Comparison of ENCODE assay signal across 14 cellular contexts in genomic region chr13:41075485-41075884, GRCh38. TPM values are rescaled to one million over a fixed set of nuclear protein-coding genes. Genes with fewer than 3 reads are reported as not detected.
A peak's percentile ranks its signal among the peaks of the same experiment; 100 is the strongest.
DNase-seq lines count a peak whose midpoint lies in the region; ATAC-seq, FAIRE-seq and TF ChIP-seq lines count a peak whose summit lies in the region.
"Had no signal": no experiment of that assay in that cellular context is flagged by ENCODE, and none has a peak within 500 bp of the region (broad histone marks: within the 10 kb centered on the region; RNA-seq: fewer than 3 reads in every experiment).

No MANE protein-coding gene starts in this region.

- TF ChIP-seq EP300 in HepG2 (IDR thresholded peaks at IDR 0.05; ENCODE audit: low read depth in 2 of 2, low read length in 2 of 2) = no peak
- TF ChIP-seq EP300 in HepG2 (CRISPR knock-in tag; IDR thresholded peaks at IDR 0.05; ENCODE audit: borderline replicate concordance) = no peak
- no peak for TF ChIP-seq EP300 in GM12878 (IDR thresholded peaks at IDR 0.05; ENCODE audit: borderline replicate concordance in 1 of 2, control insufficient read depth in 1 of 2, low read depth in 2 of 2, low read length in 2 of 2)

- no peaks in the 10 kb centered on the region for H3K79me2 ChIP-seq in HepG2 (ENCODE audit: insufficient read depth, low read length)
- no peaks in the 10 kb centered on the region for H3K79me2 ChIP-seq in GM12878 (ENCODE audit: control insufficient read depth, insufficient read depth, low read length)

- no peak overlapping the region for H3K4me2 ChIP-seq in HepG2 (ENCODE audit: low read depth, low read length)
- no peak overlapping the region for H3K4me2 ChIP-seq in GM12878 (ENCODE audit: control insufficient read depth, insufficient read depth)

- H3K27ac ChIP-seq in right lobe of liver (no peak overlapping the region), HepG2 (ENCODE audit: extremely low read length, insufficient read depth, low read length) (no peak overlapping the region), GM12878 (ENCODE audit: control insufficient read depth, insufficient read depth) (no peak overlapping the region), kidney (ENCODE audit: low read depth in 2 of 2, low read length in 2 of 2) (no peak overlapping the region)

- intact Hi-C loops in right lobe of liver (cut with DNase I) = loop anchor here (10.0 kb wide), 1 partner anchor 149 kb away; no protein-coding TSS in a partner anchor
- intact Hi-C loops in HepG2 (cut with micrococcal nuclease; ENCODE audit: unreplicated experiment) = loop anchor here (1.0 to 10.0 kb wide), 4 partner anchors 57 to 577 kb away; partner anchors contain the start of genes KBTBD6 and KBTBD7
- intact Hi-C loops in GM12878 (cut with micrococcal nuclease; ENCODE audit: unreplicated experiment) = loop anchor here (1.0 kb wide), 1 partner anchor 147 kb away; no protein-coding TSS in a partner anchor
- intact Hi-C loops in kidney (cut with DNase I) = no loop called here

- no peak for TF ChIP-seq CTCF in right lobe of liver (IDR thresholded peaks at IDR 0.05)
- TF ChIP-seq CTCF in HepG2 (CRISPR knock-in tag; IDR thresholded peaks at IDR 0.05) = no peak
- TF ChIP-seq CTCF in GM12878 (IDR thresholded peaks at IDR 0.05 in 2 of 3, conservative IDR thresholded peaks at IDR 0.05 in 1 of 3; ENCODE audit: control insufficient read depth in 2 of 3, extremely low read depth in 1 of 3, insufficient read depth in 1 of 3, low read depth in 3 of 3, low read length in 3 of 3) = no peak
- TF ChIP-seq CTCF in kidney (IDR thresholded peaks at IDR 0.05; ENCODE audit: borderline replicate concordance, extremely low read depth, insufficient read depth) = no peak

- RAD21 ChIA-PET in GM12878 (lab: Charles Lee; ENCODE audit: unreplicated experiment) = no interaction called here

- in situ Hi-C loops in HepG2 (cut with HindIII; ENCODE audit: extremely low pct_ligation_motif_present, low pct_unique_long_range_greater_than_20kb) (no loop called here), GM12878 (cut with MboI) (no loop called here)

- no peak for TF ChIP-seq RAD21 in HepG2 (CRISPR knock-in tag; IDR thresholded peaks at IDR 0.05)
- TF ChIP-seq RAD21 in GM12878 (IDR thresholded peaks at IDR 0.05; ENCODE audit: insufficient read depth, low read depth, low read length) = no peak

- ATAC-seq in right lobe of liver = peak in 3 of 4 donors; percentile 9 to 55 (median 20)
- ATAC-seq in HepG2 = no peak
- no peak for ATAC-seq in GM12878
- no peak for ATAC-seq in GM18511 (IDR thresholded peaks at IDR 0.05; ENCODE audit: unreplicated experiment)
- ATAC-seq in activated CD8-positive, alpha-beta T cell treated with anti-CD3 and anti-CD28 coated beads, Interleukin-2, amount 10 ng/mL, durations not matched to agents 7 days and 5 days = no peak

- no peaks in the 10 kb centered on the region for H3K9me3 Mint-ChIP-seq in activated CD8-positive, alpha-beta T cell treated with anti-CD3 and anti-CD28 coated beads, Interleukin-2, amount 10 ng/mL, durations not matched to agents 7 days and 5 days (ENCODE audit: insufficient read depth)
- H3K9me3 Mint-ChIP-seq: CD4-positive, alpha-beta T cell had no signal

- H3K4me3 Mint-ChIP-seq in activated CD8-positive, alpha-beta T cell treated with anti-CD3 and anti-CD28 coated beads, Interleukin-2, amount 10 ng/mL, durations not matched to agents 7 days and 5 days = no peak overlapping the region
- H3K4me3 Mint-ChIP-seq: CD4-positive, alpha-beta T cell; H9 had no signal

- WGBS in right lobe of liver (ENCODE audit: insufficient coverage, low coverage, low lambda C conversion rate, missing lambda C conversion rate) = 76% methylated on average over 7 of the region's 7 CpGs
- WGBS in HepG2 (ENCODE audit: low lambda C conversion rate) = 97% methylated on average over 7 of the region's 7 CpGs
- 87% methylated on average over 7 of the region's 7 CpGs for WGBS in GM12878 (ENCODE audit: insufficient coverage, insufficient replicate concordance, low lambda C conversion rate, missing lambda C conversion rate)

- H3K4me1 Mint-ChIP-seq in activated CD8-positive, alpha-beta T cell treated with anti-CD3 and anti-CD28 coated beads, Interleukin-2, amount 10 ng/mL, durations not matched to agents 7 days and 5 days (ENCODE audit: low read depth) = no peaks in the 10 kb centered on the region
- H3K4me1 Mint-ChIP-seq: H9 had no signal

- H4K20me1 ChIP-seq in HepG2 (ENCODE audit: insufficient read depth, low read length) (no peaks in the 10 kb centered on the region), GM12878 (ENCODE audit: control insufficient read depth, insufficient read depth) (no peaks in the 10 kb centered on the region)

- BruUV-seq in HepG2 (replicated peaks; lab: Mats Ljungman, UMichigan) (no TSS peak), GM12878 (replicated peaks; lab: Mats Ljungman, UMichigan) (no TSS peak)

- H3K9ac ChIP-seq in HepG2 (ENCODE audit: insufficient read depth, low read depth, low read length) (no peak overlapping the region), GM12878 (ENCODE audit: control insufficient read depth, insufficient read depth, low read length) (no peak overlapping the region), kidney (ENCODE audit: low read length in 2 of 2) (no peak overlapping the region)

- FAIRE-seq in HepG2 (lab: Jason Lieb, UNC) (no peak), GM12878 (lab: Jason Lieb, UNC) (peak; percentile 56), islet of Langerhans (lab: Jason Lieb, UNC) (peak; percentile 9), kidney (lab: Jason Lieb, UNC) (no peak)
- FAIRE-seq: H1 had no signal

- H3K27me3 ChIP-seq in right lobe of liver (no peaks in the 10 kb centered on the region), HepG2 (ENCODE audit: control insufficient read depth in 1 of 2, insufficient read depth in 2 of 2, low read length in 2 of 2) (no peaks in the 10 kb centered on the region), GM12878 (replicated peaks in 1 of 2; ENCODE audit: control insufficient read depth in 2 of 2, insufficient read depth in 2 of 2, low read length in 1 of 2) (no peaks in the 10 kb centered on the region)
- H3K27me3 ChIP-seq: BE2C had no signal

- H3K4me3 ChIP-seq in right lobe of liver (no peak overlapping the region), HepG2 (replicated peaks in 1 of 3; ENCODE audit: insufficient read depth in 1 of 3, low read depth in 2 of 3, low read length in 3 of 3) (no peak overlapping the region), GM12878 (no peak overlapping the region), kidney (ENCODE audit: low read length in 2 of 2) (no peak overlapping the region)

- peaks cover 47% of the 10 kb centered on the region for H3K36me3 Mint-ChIP-seq in activated CD8-positive, alpha-beta T cell treated with anti-CD3 and anti-CD28 coated beads, Interleukin-2, amount 10 ng/mL, durations not matched to agents 7 days and 5 days (ENCODE audit: low read depth)

- no peak overlapping the region for H3K27ac Mint-ChIP-seq in activated CD8-positive, alpha-beta T cell treated with anti-CD3 and anti-CD28 coated beads, Interleukin-2, amount 10 ng/mL, durations not matched to agents 7 days and 5 days
- H3K27ac Mint-ChIP-seq: CD4-positive, alpha-beta T cell; H9 had no signal

- CTCF ChIA-PET in HepG2 (lab: Yijun Ruan, JAX; ENCODE audit: low intra/inter-chr PET ratio, low total read pairs) (interaction anchor here (0.8 to 2.4 kb wide), 2 partner anchors 121 to 147 kb away, joined by 3 to 22 read pairs; no protein-coding TSS in a partner anchor), GM12878 (lab: Yijun Ruan, JAX) (no interaction called here)
- CTCF ChIA-PET in activated CD8-positive, alpha-beta T cell treated with anti-CD3 and anti-CD28 coated beads, Interleukin-2, amount 10 ng/mL, durations not matched to agents 7 days and 5 days (lab: Charles Lee) = no interaction called here

- TF ChIP-seq POLR2A in right lobe of liver (IDR thresholded peaks at IDR 0.05) = no peak
- TF ChIP-seq POLR2A in HepG2 (IDR thresholded peaks at IDR 0.05; ENCODE audit: insufficient read depth in 1 of 2, low read depth in 2 of 2, low read length in 2 of 2) = no peak
- TF ChIP-seq POLR2A in GM12878 (IDR thresholded peaks at IDR 0.05; ENCODE audit: low read depth, low read length) = no peak

- POLR2A ChIA-PET in HepG2 (lab: Yijun Ruan, JAX) = no interaction called here
- POLR2A ChIA-PET in GM12878 (lab: Charles Lee) = no interaction called here
- POLR2A ChIA-PET in activated CD8-positive, alpha-beta T cell treated with anti-CD3 and anti-CD28 coated beads, Interleukin-2, amount 10 ng/mL, durations not matched to agents 7 days and 5 days (lab: Charles Lee) = no interaction called here

- SMC1A ChIA-PET in GM12878 (lab: Charles Lee; ENCODE audit: uncharacterized antibody, unreplicated experiment) = no interaction called here

- H3K36me3 ChIP-seq in right lobe of liver (peaks cover 0 to 51% (median 20%) of the 10 kb centered on the region in 4 donors), HepG2 (replicated peaks in 1 of 2; ENCODE audit: control insufficient read depth in 1 of 2, insufficient read depth in 2 of 2, low read length in 2 of 2) (peaks cover 5 to 57% of the 10 kb centered on the region in 2 experiments), GM12878 (ENCODE audit: control insufficient read depth in 2 of 2, insufficient read depth in 2 of 2, low read length in 1 of 2) (peaks cover 2 to 11% of the 10 kb centered on the region in 2 experiments; a peak in 3 of 4 replicates), kidney (ENCODE audit: control insufficient read depth in 1 of 2, insufficient read depth in 2 of 2, low read length in 2 of 2) (peaks cover 12 to 41% of the 10 kb centered on the region in 2 donors)

- no peaks in the 10 kb centered on the region for H3K27me3 Mint-ChIP-seq in activated CD8-positive, alpha-beta T cell treated with anti-CD3 and anti-CD28 coated beads, Interleukin-2, amount 10 ng/mL, durations not matched to agents 7 days and 5 days (ENCODE audit: low read depth)
- H3K27me3 Mint-ChIP-seq: CD4-positive, alpha-beta T cell had no signal

- no peak for DNase-seq in right lobe of liver
- no peak for DNase-seq in HepG2 (ENCODE audit: low spot score)
- no peak for DNase-seq in GM12878 (ENCODE audit: low read depth, low spot score)
- no peak for DNase-seq in kidney
- DNase-seq in activated CD8-positive, alpha-beta T cell treated with anti-CD3 and anti-CD28 coated beads, Interleukin-2, amount 10 ng/mL, durations not matched to agents 7 days and 5 days = no peak
- DNase-seq: DMS153, DMS79, GDM1, H9 had no signal

- H2AFZ ChIP-seq in HepG2 (ENCODE audit: low read length) (no peak overlapping the region), GM12878 (ENCODE audit: control insufficient read depth, low read depth, low read length) (no peak overlapping the region)

- no peaks in the 10 kb centered on the region for H3K9me3 ChIP-seq in right lobe of liver
- no peaks in the 10 kb centered on the region for H3K9me3 ChIP-seq in HepG2 (ENCODE audit: low read length)
- no peaks in the 10 kb centered on the region for H3K9me3 ChIP-seq in GM12878 (replicated peaks; ENCODE audit: control insufficient read depth, insufficient read depth, low read length)
- no peaks in the 10 kb centered on the region for H3K9me3 ChIP-seq in kidney (ENCODE audit: control insufficient read depth in 1 of 2, low read length in 2 of 2)
- H3K9me3 ChIP-seq: BE2C had no signal

- no peaks in the 10 kb centered on the region for H3K4me1 ChIP-seq in right lobe of liver
- no peaks in the 10 kb centered on the region for H3K4me1 ChIP-seq in HepG2 (ENCODE audit: insufficient read depth, low read length)
- no peaks in the 10 kb centered on the region for H3K4me1 ChIP-seq in GM12878 (ENCODE audit: control insufficient read depth, insufficient read depth, low read length)
- H3K4me1 ChIP-seq in kidney (ENCODE audit: control insufficient read depth in 1 of 2, insufficient read depth in 1 of 2, low read depth in 1 of 2, low read length in 2 of 2) = no peaks in the 10 kb centered on the region
- H3K4me1 ChIP-seq: BE2C had no signal

RNA-seq across cellular contexts. Expression of gene WBP4, which starts 14.2 kb away (rescaled TPM):
- 1 to 10 TPM; 3.8 to 6.9 (median 4.6) TPM for total RNA-seq in right lobe of liver
- total RNA-seq in HepG2 (2016; rRNA removed; fragmentation: Illumina TruSeq; extraction: Trizol) = 11.7 and 16.8 TPM in 2 replicates
- 1.8 and 2.7 TPM in 2 replicates for total RNA-seq in HepG2 (2016; cell fraction: cytosol; rRNA removed; fragmentation: Illumina TruSeq; extraction: Trizol; ENCODE audit: low read depth)
- 12.5 and 16.9 TPM in 2 replicates for total RNA-seq in HepG2 (2016; cell fraction: insoluble cytoplasmic fraction; rRNA removed; fragmentation: Illumina TruSeq; extraction: Trizol)
- 4.5 and 4.9 TPM in 2 replicates for total RNA-seq in HepG2 (2016; cell fraction: membrane; rRNA removed; fragmentation: Illumina TruSeq; extraction: Trizol)
- 8.6 and 8.7 TPM in 2 replicates for total RNA-seq in HepG2 (2016; cell fraction: nucleus; rRNA removed; fragmentation: Illumina TruSeq; extraction: Trizol)
- polyA plus RNA-seq in HepG2 (2011; rRNA removed) = 5.6 and 6.7 TPM in 2 replicates
- polyA plus RNA-seq in HepG2 (2011; cell fraction: cytosol; rRNA removed) = 2.7 and 3.8 TPM in 2 replicates
- polyA plus RNA-seq in HepG2 (2011; cell fraction: nucleus; rRNA removed) = 2.8 and 4.4 TPM in 2 replicates
- 9.8 and 11.1 TPM in 2 replicates for polyA plus RNA-seq in HepG2 (2012)
- polyA plus RNA-seq in HepG2 (2016; cell fraction: cytosol; fragmentation: Illumina TruSeq; extraction: Trizol; ENCODE audit: low read depth) = 1.0 and 1.1 TPM in 2 replicates
- 18.0 and 18.9 TPM in 2 replicates for polyA plus RNA-seq in HepG2 (2016; cell fraction: insoluble cytoplasmic fraction; fragmentation: Illumina TruSeq; extraction: Trizol; ENCODE audit: low read depth)
- polyA plus RNA-seq in HepG2 (2016; cell fraction: membrane; fragmentation: Illumina TruSeq; extraction: Trizol; ENCODE audit: low read depth) = 2.6 and 3.2 TPM in 2 replicates
- 14.5 and 15.5 TPM in 2 replicates for polyA plus RNA-seq in HepG2 (2016; cell fraction: nucleus; fragmentation: Illumina TruSeq; extraction: Trizol; ENCODE audit: insufficient read depth, low read depth)
- polyA minus RNA-seq in HepG2 (2011; rRNA and poly(A)+ RNA removed; ENCODE audit: low replicate concordance) = 0.91 and 1.3 TPM in 2 replicates
- 3.2 and 3.7 TPM in 2 replicates for polyA minus RNA-seq in HepG2 (2011; cell fraction: cytosol; rRNA and poly(A)+ RNA removed)
- 8.1 and 9.2 TPM in 2 replicates for polyA minus RNA-seq in HepG2 (2011; cell fraction: nucleus; rRNA and poly(A)+ RNA removed)
- 8.1 and 8.3 TPM in 2 replicates for total RNA-seq in GM12878 (2013; cell fraction: nucleolus; rRNA removed)
- total RNA-seq in GM12878 (2014; rRNA removed) = 7.4 and 11.8 TPM in 2 replicates
- 16.3 and 16.9 TPM in 2 replicates for total RNA-seq in GM12878 (2014; rRNA removed; fragmentation: Illumina TruSeq; extraction: Trizol)
- 8.3 and 8.8 TPM in 2 replicates for total RNA-seq in GM12878 (2021)
- polyA plus RNA-seq in GM12878 (2011; ENCODE audit: low read depth) = 6.1 TPM
- 15.9 and 26.4 TPM in 2 replicates for polyA plus RNA-seq in GM12878 (2011; rRNA removed)
- 4.3 and 4.4 TPM in 2 replicates for polyA plus RNA-seq in GM12878 (2011; cell fraction: cytosol; rRNA removed)
- 8.1 and 10.3 TPM in 2 replicates for polyA plus RNA-seq in GM12878 (2011; cell fraction: nucleus; rRNA removed)
- 9.5 and 12.1 TPM in 2 replicates for polyA plus RNA-seq in GM12878 (2012)
- 21.6 and 23.3 TPM in 2 replicates for polyA plus RNA-seq in GM12878 (2014; fragmentation: Illumina TruSeq; extraction: Trizol)
- 10 to 100 TPM in 1 of 2 experiments, 1 to 10 TPM in 1; 9.7 to 12.5 TPM for polyA plus RNA-seq in GM12878 (2014; fragmentation: Nextera tagmentation; extraction: Ambion mirVana)
- 9.7 and 13.2 TPM in 2 replicates for polyA plus RNA-seq in GM12878 (2014; rRNA removed)
- 10 to 100 TPM; 15.3 to 16.1 TPM for polyA plus RNA-seq in GM12878 (2016; fragmentation: Nextera tagmentation; extraction: Ambion mirVana)
- 2.6 and 2.9 TPM in 2 replicates for polyA minus RNA-seq in GM12878 (2011; rRNA and poly(A)+ RNA removed)
- polyA minus RNA-seq in GM12878 (2011; cell fraction: cytosol; rRNA and poly(A)+ RNA removed) = 3.3 and 3.7 TPM in 2 replicates
- polyA minus RNA-seq in GM12878 (2011; cell fraction: nucleus; rRNA and poly(A)+ RNA removed) = 2.3 and 5.4 TPM in 2 replicates
- total RNA-seq in kidney = 9.9 TPM
- 9.6 TPM for polyA plus RNA-seq in kidney (ENCODE audit: insufficient read depth, low read depth, low replicate concordance)
- total RNA-seq in activated CD8-positive, alpha-beta T cell treated with anti-CD3 and anti-CD28 coated beads, Interleukin-2, amount 10 ng/mL, durations not matched to agents 7 days and 5 days = 10 to 100 TPM in 1 of 2 experiments, 1 to 10 TPM in 1; 9.7 to 10.4 TPM

RNA-seq across cellular contexts. Expression of gene ELF1, which starts 56.4 kb away (rescaled TPM):
- total RNA-seq in right lobe of liver (10 to 100 TPM; 24.1 to 35.4 (median 31.0) TPM), HepG2 (2016; rRNA removed; fragmentation: Illumina TruSeq; extraction: Trizol) (71.5 and 91.5 TPM in 2 replicates), GM12878 (2014; rRNA removed) (45.7 and 49.2 TPM in 2 replicates), GM12878 (2014; rRNA removed; fragmentation: Illumina TruSeq; extraction: Trizol) (55.1 and 59.4 TPM in 2 replicates), GM12878 (2021) (70.5 and 74.2 TPM in 2 replicates), kidney (95.1 TPM)
- total RNA-seq in HepG2 (2016; cell fraction: cytosol; rRNA removed; fragmentation: Illumina TruSeq; extraction: Trizol; ENCODE audit: low read depth) = 12.1 and 14.2 TPM in 2 replicates
- 70.6 and 87.4 TPM in 2 replicates for total RNA-seq in HepG2 (2016; cell fraction: insoluble cytoplasmic fraction; rRNA removed; fragmentation: Illumina TruSeq; extraction: Trizol)
- 24.5 and 26.2 TPM in 2 replicates for total RNA-seq in HepG2 (2016; cell fraction: membrane; rRNA removed; fragmentation: Illumina TruSeq; extraction: Trizol)
- total RNA-seq in HepG2 (2016; cell fraction: nucleus; rRNA removed; fragmentation: Illumina TruSeq; extraction: Trizol) = 78.4 and 79.2 TPM in 2 replicates
- polyA plus RNA-seq in HepG2 (2011; rRNA removed) (24.6 and 26.5 TPM in 2 replicates), GM12878 (2011; rRNA removed) (83.5 and 97.6 TPM in 2 replicates), GM12878 (2014; fragmentation: Illumina TruSeq; extraction: Trizol) (91.6 and 118 TPM in 2 replicates), GM12878 (2014; fragmentation: Nextera tagmentation; extraction: Ambion mirVana) (10 to 100 TPM; 43.3 to 43.5 TPM), GM12878 (2014; rRNA removed) (46.8 and 47.9 TPM in 2 replicates), GM12878 (2016; fragmentation: Nextera tagmentation; extraction: Ambion mirVana) (10 to 100 TPM; 56.2 to 64.0 TPM), kidney (ENCODE audit: insufficient read depth, low read depth, low replicate concordance) (12.0 TPM)
- 14.1 and 18.0 TPM in 2 replicates for polyA plus RNA-seq in HepG2 (2011; cell fraction: cytosol; rRNA removed)
- 15.7 and 16.1 TPM in 2 replicates for polyA plus RNA-seq in HepG2 (2011; cell fraction: nucleus; rRNA removed)
- 28.9 and 32.2 TPM in 2 replicates for polyA plus RNA-seq in HepG2 (2012)
- polyA plus RNA-seq in HepG2 (2016; cell fraction: cytosol; fragmentation: Illumina TruSeq; extraction: Trizol; ENCODE audit: low read depth) = 1.6 and 1.9 TPM in 2 replicates
- polyA plus RNA-seq in HepG2 (2016; cell fraction: insoluble cytoplasmic fraction; fragmentation: Illumina TruSeq; extraction: Trizol; ENCODE audit: low read depth) = 55.8 and 56.2 TPM in 2 replicates
- 6.4 and 6.6 TPM in 2 replicates for polyA plus RNA-seq in HepG2 (2016; cell fraction: membrane; fragmentation: Illumina TruSeq; extraction: Trizol; ENCODE audit: low read depth)
- 46.4 and 47.1 TPM in 2 replicates for polyA plus RNA-seq in HepG2 (2016; cell fraction: nucleus; fragmentation: Illumina TruSeq; extraction: Trizol; ENCODE audit: insufficient read depth, low read depth)
- 18.2 and 60.6 TPM in 2 replicates for polyA minus RNA-seq in HepG2 (2011; rRNA and poly(A)+ RNA removed; ENCODE audit: low replicate concordance)
- 29.5 and 31.8 TPM in 2 replicates for polyA minus RNA-seq in HepG2 (2011; cell fraction: cytosol; rRNA and poly(A)+ RNA removed)
- 77.6 and 81.4 TPM in 2 replicates for polyA minus RNA-seq in HepG2 (2011; cell fraction: nucleus; rRNA and poly(A)+ RNA removed)
- total RNA-seq in GM12878 (2013; cell fraction: nucleolus; rRNA removed) = 78.0 and 86.2 TPM in 2 replicates
- 22.7 TPM for polyA plus RNA-seq in GM12878 (2011; ENCODE audit: low read depth)
- 55.7 and 60.5 TPM in 2 replicates for polyA plus RNA-seq in GM12878 (2011; cell fraction: cytosol; rRNA removed)
- 49.6 and 50.3 TPM in 2 replicates for polyA plus RNA-seq in GM12878 (2011; cell fraction: nucleus; rRNA removed)
- 35.2 and 60.8 TPM in 2 replicates for polyA plus RNA-seq in GM12878 (2012)
- 93.0 and 151 TPM in 2 replicates for polyA minus RNA-seq in GM12878 (2011; rRNA and poly(A)+ RNA removed)
- polyA minus RNA-seq in GM12878 (2011; cell fraction: cytosol; rRNA and poly(A)+ RNA removed) = 33.3 and 41.4 TPM in 2 replicates
- polyA minus RNA-seq in GM12878 (2011; cell fraction: nucleus; rRNA and poly(A)+ RNA removed) = 49.9 and 69.4 TPM in 2 replicates
- total RNA-seq in activated CD8-positive, alpha-beta T cell treated with anti-CD3 and anti-CD28 coated beads, Interleukin-2, amount 10 ng/mL, durations not matched to agents 7 days and 5 days = 100 to 1,000 TPM; 106 to 107 TPM

RNA-seq across cellular contexts. Expression of gene KBTBD6, which starts 57.1 kb away (rescaled TPM):
- total RNA-seq in right lobe of liver (1 to 10 TPM; 2.3 to 4.7 (median 3.7) TPM), HepG2 (2016; rRNA removed; fragmentation: Illumina TruSeq; extraction: Trizol) (12.0 and 18.8 TPM in 2 replicates), GM12878 (2014; rRNA removed) (4.9 and 5.3 TPM in 2 replicates), GM12878 (2014; rRNA removed; fragmentation: Illumina TruSeq; extraction: Trizol) (4.1 and 4.6 TPM in 2 replicates), GM12878 (2021) (4.9 and 5.0 TPM in 2 replicates), kidney (9.3 TPM)
- 1.2 and 1.4 TPM in 2 replicates for total RNA-seq in HepG2 (2016; cell fraction: cytosol; rRNA removed; fragmentation: Illumina TruSeq; extraction: Trizol; ENCODE audit: low read depth)
- 12.7 and 18.0 TPM in 2 replicates for total RNA-seq in HepG2 (2016; cell fraction: insoluble cytoplasmic fraction; rRNA removed; fragmentation: Illumina TruSeq; extraction: Trizol)
- total RNA-seq in HepG2 (2016; cell fraction: membrane; rRNA removed; fragmentation: Illumina TruSeq; extraction: Trizol) = 4.9 TPM in 2 replicates
- 7.5 and 7.7 TPM in 2 replicates for total RNA-seq in HepG2 (2016; cell fraction: nucleus; rRNA removed; fragmentation: Illumina TruSeq; extraction: Trizol)
- polyA plus RNA-seq in HepG2 (2011; rRNA removed) (4.1 and 4.4 TPM in 2 replicates), GM12878 (2011; rRNA removed) (3.6 and 3.7 TPM in 2 replicates), GM12878 (2014; fragmentation: Illumina TruSeq; extraction: Trizol) (3.6 and 4.5 TPM in 2 replicates), GM12878 (2014; fragmentation: Nextera tagmentation; extraction: Ambion mirVana) (1 to 10 TPM; 1.9 to 2.4 TPM), GM12878 (2014; rRNA removed) (3.1 and 3.2 TPM in 2 replicates), GM12878 (2016; fragmentation: Nextera tagmentation; extraction: Ambion mirVana) (1 to 10 TPM; 3.9 to 5.3 TPM), kidney (ENCODE audit: insufficient read depth, low read depth, low replicate concordance) (4.7 TPM)
- 2.9 and 3.7 TPM in 2 replicates for polyA plus RNA-seq in HepG2 (2011; cell fraction: cytosol; rRNA removed)
- 2.3 and 3.0 TPM in 2 replicates for polyA plus RNA-seq in HepG2 (2011; cell fraction: nucleus; rRNA removed)
- 5.1 and 5.6 TPM in 2 replicates for polyA plus RNA-seq in HepG2 (2012)
- 0.51 and 0.53 TPM in 2 replicates for polyA plus RNA-seq in HepG2 (2016; cell fraction: cytosol; fragmentation: Illumina TruSeq; extraction: Trizol; ENCODE audit: low read depth)
- 10.7 and 11.9 TPM in 2 replicates for polyA plus RNA-seq in HepG2 (2016; cell fraction: insoluble cytoplasmic fraction; fragmentation: Illumina TruSeq; extraction: Trizol; ENCODE audit: low read depth)
- 2.0 TPM in 2 replicates for polyA plus RNA-seq in HepG2 (2016; cell fraction: membrane; fragmentation: Illumina TruSeq; extraction: Trizol; ENCODE audit: low read depth)
- polyA plus RNA-seq in HepG2 (2016; cell fraction: nucleus; fragmentation: Illumina TruSeq; extraction: Trizol; ENCODE audit: insufficient read depth, low read depth) = 8.6 and 8.7 TPM in 2 replicates
- 16.0 and 35.1 TPM in 2 replicates for polyA minus RNA-seq in HepG2 (2011; rRNA and poly(A)+ RNA removed; ENCODE audit: low replicate concordance)
- polyA minus RNA-seq in HepG2 (2011; cell fraction: cytosol; rRNA and poly(A)+ RNA removed) = 7.6 and 8.2 TPM in 2 replicates
- polyA minus RNA-seq in HepG2 (2011; cell fraction: nucleus; rRNA and poly(A)+ RNA removed) = 4.9 and 5.1 TPM in 2 replicates
- total RNA-seq in GM12878 (2013; cell fraction: nucleolus; rRNA removed) = 5.6 and 6.7 TPM in 2 replicates
- polyA plus RNA-seq in GM12878 (2011; ENCODE audit: low read depth) = 1.3 TPM
- 3.4 and 3.5 TPM in 2 replicates for polyA plus RNA-seq in GM12878 (2011; cell fraction: cytosol; rRNA removed)
- 2.0 and 2.5 TPM in 2 replicates for polyA plus RNA-seq in GM12878 (2011; cell fraction: nucleus; rRNA removed)
- polyA plus RNA-seq in GM12878 (2012) = 1.5 and 2.7 TPM in 2 replicates
- 9.2 and 9.3 TPM in 2 replicates for polyA minus RNA-seq in GM12878 (2011; rRNA and poly(A)+ RNA removed)
- polyA minus RNA-seq in GM12878 (2011; cell fraction: cytosol; rRNA and poly(A)+ RNA removed) = 2.4 and 3.0 TPM in 2 replicates
- 4.0 and 6.3 TPM in 2 replicates for polyA minus RNA-seq in GM12878 (2011; cell fraction: nucleus; rRNA and poly(A)+ RNA removed)
- 1 to 10 TPM; 4.9 to 6.0 TPM for total RNA-seq in activated CD8-positive, alpha-beta T cell treated with anti-CD3 and anti-CD28 coated beads, Interleukin-2, amount 10 ng/mL, durations not matched to agents 7 days and 5 days

Comparison
In these comparisons a context has a peak if more than half of its experiments do, and no peak if none do; other contexts are left out.
1. ATAC-seq: peak in right lobe of liver (3 of 4); none in HepG2 (single experiment), GM12878 (single experiment), GM18511 (single experiment) and activated CD8-positive, alpha-beta T cell treated with anti-CD3 and anti-CD28 coated beads, Interleukin-2, amount 10 ng/mL, durations not matched to agents 7 days and 5 days (single experiment).